ENCODE assay signal across 13 cellular contexts in genomic region chr15:90595760-90596155, GRCh38.
DNase-seq lines count a peak whose midpoint lies in the region; ATAC-seq and TF ChIP-seq lines count a peak whose summit lies in the region.
"Had no signal": no experiment of that assay in that cellular context is flagged by ENCODE, and none has a peak within 500 bp of the region (broad histone marks: within the 10 kb centered on the region; RNA-seq: fewer than 3 reads in every experiment).

No MANE protein-coding gene starts in this region.

- no peak overlapping the region for H3K4me3 ChIP-seq in stomach
- H3K4me3 ChIP-seq: GM23338 had no signal

- WGBS in stomach, 5 donors: 36 to 60% (median 48%) methylated on average over 7 of the region's 7 CpGs

- no peaks in the 10 kb centered on the region for H3K27me3 Mint-ChIP-seq in T-helper 2 cell treated with Interferon-gamma antibody and Interleukin-4, amounts not matched to agents 5 μg/mL and 100 μg/mL, for 36 hours (ENCODE audit: low read depth)
- no peaks in the 10 kb centered on the region for H3K27me3 Mint-ChIP-seq in brain

- peaks cover 80% of the 10 kb centered on the region for H3K4me1 Mint-ChIP-seq in T-helper 2 cell treated with Interferon-gamma antibody and Interleukin-4, amounts not matched to agents 5 μg/mL and 100 μg/mL, for 36 hours (ENCODE audit: low read depth)
- no peaks in the 10 kb centered on the region for H3K4me1 Mint-ChIP-seq in brain

- H3K4me1 ChIP-seq in stomach: peaks cover 49 to 75% (median 59%) of the 10 kb centered on the region in 4 donors

- TF ChIP-seq CTCF in brain (conservative IDR thresholded peaks at IDR 0.05) (no peak), stomach (IDR thresholded peaks at IDR 0.05) (no peak)

- H3K36me3 Mint-ChIP-seq in T-helper 2 cell treated with Interferon-gamma antibody and Interleukin-4, amounts not matched to agents 5 μg/mL and 100 μg/mL, for 36 hours (ENCODE audit: low read depth): peaks cover 68% of the 10 kb centered on the region
- peaks cover 44% of the 10 kb centered on the region for H3K36me3 Mint-ChIP-seq in brain

- peak overlapping the region; percentile 13 for H3K4me3 Mint-ChIP-seq in T-helper 2 cell treated with Interferon-gamma antibody and Interleukin-4, amounts not matched to agents 5 μg/mL and 100 μg/mL, for 36 hours
- no peak overlapping the region for H3K4me3 Mint-ChIP-seq in brain
- H3K4me3 Mint-ChIP-seq: GM23338 had no signal

- H3K36me3 ChIP-seq in stomach: peaks cover 0 to 7% (median 2%) of the 10 kb centered on the region in 4 donors

- no peaks in the 10 kb centered on the region for H3K27me3 ChIP-seq in stomach

- DNase-seq in T-helper 2 cell treated with Interferon-gamma antibody and Interleukin-4, amounts not matched to agents 5 μg/mL and 100 μg/mL, for 36 hours (ENCODE audit: low spot score): no peak
- no peak for DNase-seq in T-helper 2 cell
- DNase-seq in stomach: no peak
- no peak for DNase-seq in COLO668 (lab: John Stamatoyannopoulos, UW; ENCODE audit: unreplicated experiment)
- DNase-seq: effector CD4-positive, alpha-beta T cell; NCI-H1694; nucleus accumbens; SHP77 had no signal

- peak overlapping the region in 3 of 5 donors; percentile 29 to 86 (median 83) for H3K27ac ChIP-seq in stomach

- ATAC-seq in HG03139 (IDR thresholded peaks at IDR 0.05; ENCODE audit: unreplicated experiment) (peak; percentile 26), GM19455 (IDR thresholded peaks at IDR 0.05; ENCODE audit: unreplicated experiment) (no peak), GM21737 (IDR thresholded peaks at IDR 0.05; ENCODE audit: unreplicated experiment) (no peak)
- ATAC-seq: GM23338 had no signal

- H3K27ac Mint-ChIP-seq in T-helper 2 cell treated with Interferon-gamma antibody and Interleukin-4, amounts not matched to agents 5 μg/mL and 100 μg/mL, for 36 hours: peak overlapping the region; percentile 96
- peak overlapping the region in 3 of 5 experiments; percentile 0 to 21 (median 5) for H3K27ac Mint-ChIP-seq in brain
- H3K27ac Mint-ChIP-seq: GM23338 had no signal

- no peaks in the 10 kb centered on the region for H3K9me3 ChIP-seq in stomach

- no peak for TF ChIP-seq POLR2A in stomach (IDR thresholded peaks at IDR 0.05)

- no peaks in the 10 kb centered on the region for H3K9me3 Mint-ChIP-seq in T-helper 2 cell treated with Interferon-gamma antibody and Interleukin-4, amounts not matched to agents 5 μg/mL and 100 μg/mL, for 36 hours
- H3K9me3 Mint-ChIP-seq in brain: no peaks in the 10 kb centered on the region
- H3K9me3 Mint-ChIP-seq: GM23338 had no signal

- no peak for TF ChIP-seq EP300 in stomach (IDR thresholded peaks at IDR 0.05)

- intact Hi-C loops in stomach (cut with DNase I; ENCODE audit: low total_unique reads): no loop called here
